In genomic region chr4:15470149-15470520, GRCh38 we compare ENCODE assay signal across 9 cellular contexts. TPM values are rescaled to one million over a fixed set of nuclear protein-coding genes. Genes with fewer than 3 reads are reported as not detected.
DNase-seq lines count a peak whose midpoint lies in the region; ATAC-seq, FAIRE-seq and TF ChIP-seq lines count a peak whose summit lies in the region.
"Had no signal": no experiment of that assay in that cellular context is flagged by ENCODE, and none has a peak within 500 bp of the region (broad histone marks: within the 10 kb centered on the region; RNA-seq: fewer than 3 reads in every experiment).

No MANE protein-coding gene starts in this region.

- H3K27ac ChIP-seq in kidney (ENCODE audit: low read depth in 2 of 2, low read length in 2 of 2) = peak overlapping the region in 1 of 2 donors; percentile 29

- H3K36me3 ChIP-seq in kidney (ENCODE audit: control insufficient read depth in 1 of 2, insufficient read depth in 2 of 2, low read length in 2 of 2) = no peaks in the 10 kb centered on the region
- no peaks in the 10 kb centered on the region for H3K36me3 ChIP-seq in skeletal muscle satellite cell (ENCODE audit: insufficient read depth, low read length)

- H3K9me3 ChIP-seq in kidney (ENCODE audit: control insufficient read depth in 1 of 2, low read length in 2 of 2) = no peaks in the 10 kb centered on the region
- H3K9me3 ChIP-seq in skeletal muscle satellite cell (replicated peaks; ENCODE audit: low read length) = no peaks in the 10 kb centered on the region

- no peak for DNase-seq in astrocyte of the cerebellum (ENCODE audit: low read depth)
- no peak for DNase-seq in kidney
- no peak for DNase-seq in NCI-H1694 treated with DMSO at 0.1 percent for 48 hours (lab: John Stamatoyannopoulos, UW)
- DNase-seq in cerebellar nuclear complex (lab: John Stamatoyannopoulos, UW) = no peak
- no peak for DNase-seq in DMS53 treated with DMSO at 0.1 percent for 48 hours (lab: John Stamatoyannopoulos, UW; ENCODE audit: unreplicated experiment)

- ATAC-seq in GM21619 (IDR thresholded peaks at IDR 0.05; ENCODE audit: unreplicated experiment) (peak; percentile 25), HG02642 (IDR thresholded peaks at IDR 0.05; ENCODE audit: poor library complexity, unreplicated experiment) (no peak)

- H3K4me2 ChIP-seq in skeletal muscle satellite cell (ENCODE audit: low read length) = peak overlapping the region; percentile 86

- peak overlapping the region; percentile 57 to 65 for H3K9ac ChIP-seq in kidney (ENCODE audit: low read length in 2 of 2)
- peak overlapping the region; percentile 53 for H3K9ac ChIP-seq in skeletal muscle satellite cell (ENCODE audit: low read depth, low read length)

- FAIRE-seq in kidney (lab: Jason Lieb, UNC) = no peak

- H3K4me1 ChIP-seq in kidney (ENCODE audit: control insufficient read depth in 1 of 2, insufficient read depth in 1 of 2, low read depth in 1 of 2, low read length in 2 of 2) = peaks cover 7 to 9% of the 10 kb centered on the region in 2 donors
- H3K4me1 ChIP-seq in skeletal muscle satellite cell (ENCODE audit: control insufficient read depth, insufficient read depth, low read length) = no peaks in the 10 kb centered on the region

- H3K27me3 ChIP-seq in skeletal muscle satellite cell (ENCODE audit: control insufficient read depth, insufficient read depth, low read length) = peaks cover 3% of the 10 kb centered on the region

- no peak for TF ChIP-seq CTCF in astrocyte of the cerebellum (IDR thresholded peaks at IDR 0.05; ENCODE audit: low read depth, low read length, missing control alignments)
- TF ChIP-seq CTCF in kidney (IDR thresholded peaks at IDR 0.05; ENCODE audit: borderline replicate concordance, extremely low read depth, insufficient read depth) = no peak

- peak overlapping the region; percentile 49 for H3K4me3 ChIP-seq in astrocyte of the cerebellum (ENCODE audit: low read depth, low read length)
- peak overlapping the region; percentile 80 to 94 for H3K4me3 ChIP-seq in kidney (ENCODE audit: low read length in 2 of 2)
- H3K4me3 ChIP-seq in skeletal muscle satellite cell (ENCODE audit: low read length) = peak overlapping the region; percentile 73

- intact Hi-C loops in kidney (cut with DNase I) = no loop called here

- in situ Hi-C loops in astrocyte of the cerebellum (cut with HindIII; ENCODE audit: low sequenced_read_pairs) = loop anchor here (25.0 kb wide), 1 partner anchor 233 kb away; no protein-coding TSS in a partner anchor

RNA-seq across cellular contexts. Expression of gene CC2D2A, which starts 0.5 kb away (rescaled TPM):
- total RNA-seq in kidney = 26.7 TPM
- 51.2 TPM for polyA plus RNA-seq in kidney (ENCODE audit: insufficient read depth, low read depth, low replicate concordance)
- 11.8 and 17.0 TPM in 2 replicates for total RNA-seq in skeletal muscle satellite cell (2012; rRNA removed)

RNA-seq across cellular contexts. Expression of gene C1QTNF7, which starts 42.3 kb away (rescaled TPM):
- 2.2 TPM for total RNA-seq in kidney
- 5.3 TPM for polyA plus RNA-seq in kidney (ENCODE audit: insufficient read depth, low read depth, low replicate concordance)
- total RNA-seq in skeletal muscle satellite cell (2012; rRNA removed) = not detected in 2 replicates
- total RNA-seq: HT-29 had no signal
